20 cellular contexts compared by ENCODE assay signal in the genomic region with DNA sequence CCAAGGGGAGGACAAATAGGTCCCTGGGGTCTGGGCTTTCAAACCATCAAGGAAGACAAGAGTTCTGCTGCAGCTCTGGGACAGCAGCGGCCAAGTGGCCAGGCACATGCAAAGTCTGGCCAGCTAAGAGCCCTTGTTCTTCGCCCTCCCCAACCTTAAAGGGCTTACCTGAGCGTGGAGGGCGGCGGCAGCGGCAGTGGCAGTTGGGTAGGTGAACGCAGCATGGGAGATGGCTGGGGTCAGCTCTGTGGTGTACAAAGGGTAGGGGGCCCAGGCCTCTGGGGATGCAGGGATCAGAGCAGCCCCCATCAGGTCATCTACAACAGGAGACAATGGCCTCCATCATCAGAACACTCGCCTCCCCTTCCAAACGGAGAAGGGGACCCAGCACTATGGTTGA. TPM values are rescaled to one million over a fixed set of nuclear protein-coding genes. Genes with fewer than 3 reads are reported as not detected.
DNase-seq lines count a peak whose midpoint lies in the region; ATAC-seq, FAIRE-seq and TF ChIP-seq lines count a peak whose summit lies in the region.
"Had no signal": no experiment of that assay in that cellular context is flagged by ENCODE, and none has a peak within 500 bp of the region (broad histone marks: within the 10 kb centered on the region; RNA-seq: fewer than 3 reads in every experiment).

No MANE protein-coding gene starts in this region.

- peaks cover 0 to 54% of the 10 kb centered on the region in 2 donors for H3K4me1 ChIP-seq in right atrium auricular region
- peaks cover 2 to 93% (median 39%) of the 10 kb centered on the region in 3 donors for H3K4me1 ChIP-seq in gastroesophageal sphincter
- H3K4me1 ChIP-seq in rectal smooth muscle tissue (ENCODE audit: control insufficient read depth, insufficient read depth, low read length) = peaks cover 38% of the 10 kb centered on the region
- H3K4me1 ChIP-seq in psoas muscle = peaks cover 11% of the 10 kb centered on the region

- H3K27me3 ChIP-seq in right atrium auricular region = no peaks in the 10 kb centered on the region
- H3K27me3 ChIP-seq in gastroesophageal sphincter = no peaks in the 10 kb centered on the region
- H3K27me3 ChIP-seq in rectal smooth muscle tissue (ENCODE audit: control insufficient read depth, insufficient read depth, low read length) = no peaks in the 10 kb centered on the region
- H3K27me3 ChIP-seq in psoas muscle (ENCODE audit: insufficient read depth in 3 of 3, low read length in 2 of 3) = no peaks in the 10 kb centered on the region

- 80% methylated on average over 1 of the region's 9 CpGs; no CpG with 5 or more reads in 1 of the 2 donors for WGBS in gastroesophageal sphincter (ENCODE audit: low coverage in 1 of 2), 2 donors
- WGBS in psoas muscle, 3 donors = 97% methylated on average over 9 of the region's 9 CpGs

- H3K9me3 ChIP-seq in right atrium auricular region (no peaks in the 10 kb centered on the region), gastroesophageal sphincter (no peaks in the 10 kb centered on the region), psoas muscle (no peaks in the 10 kb centered on the region)

- no peak for TF ChIP-seq POLR2A in gastroesophageal sphincter (IDR thresholded peaks at IDR 0.05)

- intact Hi-C loops in Right ventricle myocardium inferior (cut with DNase I) = no loop called here
- intact Hi-C loops in psoas muscle (cut with DNase I) = no loop called here

- no peak for TF ChIP-seq EP300 in gastroesophageal sphincter (IDR thresholded peaks at IDR 0.05)

- no peak for ATAC-seq in Right ventricle myocardium inferior
- ATAC-seq in gastroesophageal sphincter = no peak
- no peak for ATAC-seq in psoas muscle

- H3K4me3 ChIP-seq in right atrium auricular region = peak overlapping the region; percentile 27 to 35
- no peak overlapping the region for H3K4me3 ChIP-seq in gastroesophageal sphincter
- H3K4me3 ChIP-seq in rectal smooth muscle tissue (ENCODE audit: low read length) = no peak overlapping the region
- no peak overlapping the region for H3K4me3 ChIP-seq in psoas muscle
- H3K4me3 ChIP-seq: PC-9 had no signal

- H3K27ac ChIP-seq in right atrium auricular region (peak overlapping the region; percentile 78 to 90), gastroesophageal sphincter (peak overlapping the region; percentile 80 to 88 (median 87)), rectal smooth muscle tissue (ENCODE audit: low read depth, low read length) (peak overlapping the region; percentile 90), psoas muscle (no peak overlapping the region)
- H3K27ac ChIP-seq: PC-9 had no signal

- DNase-seq in right atrium auricular region (ENCODE audit: low spot score) (no peak), Right ventricle myocardium inferior (ENCODE audit: missing footprints) (no peak), urothelium cell line (ENCODE audit: low spot score) (no peak), psoas muscle (no peak), cortex of kidney (lab: John Stamatoyannopoulos, UW) (no peak), MV-4-11 (lab: John Stamatoyannopoulos, UW) (no peak)
- DNase-seq: EL, GF-D8, H7, HFFc6, Kasumi-1, NCI-H1417, NCI-H1930, NCI-H510A treated with DMSO at 0.1 percent for 48 hours, NCI-H748 treated with DMSO at 0.1 percent for 48 hours, PC-9, RPMI8226, SIG-M5 had no signal

- no peak overlapping the region for H3K9ac ChIP-seq in rectal smooth muscle tissue (ENCODE audit: low read length)

- peak; percentile 52 for FAIRE-seq in urothelium cell line (lab: Jason Lieb, UNC)

- no peak for TF ChIP-seq CTCF in right atrium auricular region (IDR thresholded peaks at IDR 0.05)
- TF ChIP-seq CTCF in gastroesophageal sphincter (IDR thresholded peaks at IDR 0.05) = no peak
- no peak for TF ChIP-seq CTCF in psoas muscle (IDR thresholded peaks at IDR 0.05)

- H3K36me3 ChIP-seq in right atrium auricular region = peaks cover 22% of the 10 kb centered on the region
- H3K36me3 ChIP-seq in gastroesophageal sphincter = peaks cover 0 to 11% of the 10 kb centered on the region in 2 donors
- H3K36me3 ChIP-seq in rectal smooth muscle tissue (ENCODE audit: control insufficient read depth, insufficient read depth, low read length) = peaks cover 2% of the 10 kb centered on the region
- no peaks in the 10 kb centered on the region for H3K36me3 ChIP-seq in psoas muscle (ENCODE audit: insufficient read depth in 1 of 2, low read depth in 1 of 2)

RNA-seq across cellular contexts. Expression of a gene that starts 27.1 kb away (rescaled TPM):
- total RNA-seq in right atrium auricular region = 10 to 100 TPM; 84.2 to 85.0 TPM
- total RNA-seq in Right ventricle myocardium inferior = 255 TPM
- total RNA-seq in gastroesophageal sphincter = 10 to 100 TPM; 14.6 to 47.8 (median 33.9) TPM
- total RNA-seq in psoas muscle = 1 to 10 TPM; 1.9 to 3.6 (median 2.3) TPM
- 1 to 10 TPM; 1.6 to 2.0 (median 2.0) TPM for polyA plus RNA-seq in psoas muscle

Comparison
In these comparisons a context has a peak if more than half of its experiments do, and no peak if none do; other contexts are left out.
1. H3K4me3 ChIP-seq: peak in right atrium auricular region (2 of 2); none in gastroesophageal sphincter (0 of 2), rectal smooth muscle tissue (single experiment) and psoas muscle (single experiment).